20 cellular contexts compared by ENCODE assay signal in the genomic region with DNA sequence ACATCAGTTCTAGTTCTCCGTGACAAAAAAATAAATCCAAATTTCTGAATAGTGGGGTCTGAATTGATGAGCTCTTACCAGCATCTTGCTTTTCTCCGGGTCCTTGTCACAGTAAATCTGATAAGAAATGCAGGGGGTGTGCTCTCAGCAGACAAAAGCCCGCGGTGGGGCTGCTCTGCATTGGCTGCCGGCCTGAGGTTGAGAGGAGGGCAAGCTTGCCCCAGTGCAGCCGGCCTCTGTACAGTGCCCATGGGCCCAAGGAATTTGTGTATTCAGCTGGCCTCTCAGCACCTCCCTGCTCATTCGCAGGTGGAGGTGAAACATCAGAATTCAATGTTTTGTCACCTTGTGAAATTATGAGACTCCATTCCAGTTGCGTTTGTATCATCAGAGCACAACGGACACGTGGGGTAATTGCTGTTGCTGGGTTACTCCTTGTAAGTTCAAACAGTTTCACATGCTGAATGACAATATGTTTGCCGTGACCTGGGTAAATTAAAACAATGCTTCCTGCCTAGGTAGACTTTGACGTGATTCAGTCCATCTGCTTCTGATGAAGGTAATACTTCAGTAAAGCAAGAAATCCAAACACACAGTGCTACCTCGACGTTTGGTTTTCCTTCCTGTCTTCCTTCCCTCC.
DNase-seq lines count a peak whose midpoint lies in the region; ATAC-seq and TF ChIP-seq lines count a peak whose summit lies in the region.
"Had no signal": no experiment of that assay in that cellular context is flagged by ENCODE, and none has a peak within 500 bp of the region (broad histone marks: within the 10 kb centered on the region; RNA-seq: fewer than 3 reads in every experiment).

No MANE protein-coding gene starts in this region.

- no peak for TF ChIP-seq CTCF in foreskin fibroblast (IDR thresholded peaks at IDR 0.05; ENCODE audit: low read depth, low read length)

- H3K4me3 ChIP-seq in foreskin fibroblast (ENCODE audit: low read depth in 1 of 2, low read length in 2 of 2): no peak overlapping the region
- H3K4me3 ChIP-seq: dorsolateral prefrontal cortex, tibial artery had no signal

- ATAC-seq in left colon: peak; percentile 77
- ATAC-seq: activated CD8-positive, alpha-beta T cell treated with anti-CD3 and anti-CD28 coated beads for 36 hours; activated T-cell treated with anti-CD3 and anti-CD28 coated beads, Interleukin-2, amount 50 U/mL, for 72 hours; esophagus mucosa; stimulated activated naive B cell treated with anti-CD40 and anti-IgM and Interleukin-4, amounts not matched to agents 10 μg/mL and 1 μg/mL and 100 μg/mL, for 72 hours; T-helper 17 cell; WTC11 had no signal

- intact Hi-C loops in left colon (cut with DNase I, micrococcal nuclease): no loop called here

- DNase-seq in DMS53 (lab: John Stamatoyannopoulos, UW) (peak; percentile 97), NCI-H2029 (lab: John Stamatoyannopoulos, UW) (peak; percentile 73), NCI-H748 treated with DMSO at 0.1 percent for 48 hours (lab: John Stamatoyannopoulos, UW) (peak; percentile 76), left colon (no peak), NOMO-1 treated with DMSO at 0.1 percent for 48 hours (lab: John Stamatoyannopoulos, UW; ENCODE audit: unreplicated experiment) (no peak), foreskin fibroblast (no peak), cerebellum (ENCODE audit: low spot score) (no peak)
- no peak for DNase-seq in activated T-cell treated with anti-CD3 and anti-CD28 coated beads, Interleukin-2, amount 50 U/mL, for 48 hours
- DNase-seq: activated CD8-positive, alpha-beta T cell treated with anti-CD3 and anti-CD28 coated beads for 36 hours; activated naive CD8-positive, alpha-beta T cell treated with anti-CD3 and anti-CD28 coated beads for 36 hours; activated T-cell treated with anti-CD3 and anti-CD28 coated beads, Interleukin-2, amount 50 U/mL, for 72 hours; CD4-positive, alpha-beta memory T cell; dorsolateral prefrontal cortex; EL; Right ventricle myocardium superior; stimulated activated naive B cell treated with anti-CD40 and anti-IgM and Interleukin-4, amounts not matched to agents 10 μg/mL and 1 μg/mL and 100 μg/mL, for 72 hours; T-helper 17 cell; tibial artery had no signal

Comparison
In these comparisons a context has a peak if more than half of its experiments do, and no peak if none do; other contexts are left out.
1. DNase-seq: peak in DMS53 (single experiment), NCI-H2029 (single experiment) and NCI-H748 treated with DMSO at 0.1 percent for 48 hours (single experiment); none in left colon (0 of 2), NOMO-1 treated with DMSO at 0.1 percent for 48 hours (single experiment), foreskin fibroblast (0 of 2), cerebellum (single experiment) and activated T-cell treated with anti-CD3 and anti-CD28 coated beads, Interleukin-2, amount 50 U/mL, for 48 hours (0 of 2).